8 cellular contexts compared by ENCODE assay signal in genomic region chr11:65502852-65503603, GRCh38. TPM values are rescaled to one million over a fixed set of nuclear protein-coding genes. Genes with fewer than 3 reads are reported as not detected.
DNase-seq lines count a peak whose midpoint lies in the region; ATAC-seq and TF ChIP-seq lines count a peak whose summit lies in the region.

No MANE protein-coding gene starts in this region.

- H3K27me3 ChIP-seq in adipocyte (replicated peaks; ENCODE audit: control insufficient read depth, insufficient read depth, low read length) (no peaks in the 10 kb centered on the region), transverse colon (no peaks in the 10 kb centered on the region)

- peak overlapping the region; percentile 90 for H3K4me3 ChIP-seq in adipocyte (ENCODE audit: low read length)
- peak overlapping the region; percentile 74 to 93 (median 88) for H3K4me3 ChIP-seq in transverse colon

- peaks cover 36% of the 10 kb centered on the region for H3K36me3 Mint-ChIP-seq in activated CD4-positive, alpha-beta T cell treated with anti-CD3 and anti-CD28 coated beads, Interleukin-2, amount 10 ng/mL, durations not matched to agents 24 days and 14 days (ENCODE audit: low read depth)

- H3K4me3 Mint-ChIP-seq in activated CD4-positive, alpha-beta T cell treated with anti-CD3 and anti-CD28 coated beads, Interleukin-2, amount 10 ng/mL, durations not matched to agents 24 days and 14 days = no peak overlapping the region

- DNase-seq in activated CD4-positive, alpha-beta T cell treated with anti-CD3 and anti-CD28 coated beads, Interleukin-2, amount 10 ng/mL, durations not matched to agents 24 days and 14 days = peak; percentile 71
- no peak for DNase-seq in activated CD4-positive, alpha-beta T cell treated with anti-CD3 and anti-CD28 coated beads for 4 hours
- DNase-seq in adipocyte (ENCODE audit: low read depth) (peak; percentile 65), kidney tubule cell (ENCODE audit: low spot score) (peak; percentile 67), transverse colon (no peak), SKM-1 treated with dmso at 0.1 percent for 144 hours (lab: John Stamatoyannopoulos, UW; ENCODE audit: unreplicated experiment) (no peak), NOMO-1 treated with DMSO at 0.1 percent for 48 hours (lab: John Stamatoyannopoulos, UW; ENCODE audit: unreplicated experiment) (no peak)

- peak overlapping the region; percentile 98 for H3K9ac ChIP-seq in adipocyte (ENCODE audit: low read length)

- intact Hi-C loops in activated CD4-positive, alpha-beta T cell treated with anti-CD3 and anti-CD28 coated beads, Interleukin-2, amount 10 ng/mL, durations not matched to agents 24 days and 14 days (cut with micrococcal nuclease) = no loop called here
- intact Hi-C loops in transverse colon (cut with DNase I; ENCODE audit: low total_unique reads) = no loop called here

- H3K9me3 ChIP-seq in adipocyte (ENCODE audit: control insufficient read depth, low read length) (peaks cover 11% of the 10 kb centered on the region), transverse colon (no peaks in the 10 kb centered on the region)

- no peaks in the 10 kb centered on the region for H3K27me3 Mint-ChIP-seq in activated CD4-positive, alpha-beta T cell treated with anti-CD3 and anti-CD28 coated beads, Interleukin-2, amount 10 ng/mL, durations not matched to agents 24 days and 14 days

- H3K36me3 ChIP-seq in adipocyte (ENCODE audit: control insufficient read depth, insufficient read depth, low read length, severe bottlenecking) (peaks cover 67% of the 10 kb centered on the region), transverse colon (peaks cover 0 to 60% (median 27%) of the 10 kb centered on the region in 4 donors)

- no peaks in the 10 kb centered on the region for H3K4me1 ChIP-seq in adipocyte (ENCODE audit: control insufficient read depth, insufficient read depth, low read length)
- H3K4me1 ChIP-seq in transverse colon = peaks cover 5 to 41% (median 31%) of the 10 kb centered on the region in 4 donors

- in situ Hi-C loops in transverse colon (cut with MboI; ENCODE audit: low pct_ligation_motif_present in 1 of 4, low pct_unique_long_range_greater_than_20kb in 1 of 4, low sequenced_read_pairs in 3 of 4) = loop anchor here in 2 of 4 donors (10.0 kb wide), 1 partner anchor 78 kb away; the partner anchor contains the start of gene NEAT1 (in 2 of the 2)

- H3K9me3 Mint-ChIP-seq in activated CD4-positive, alpha-beta T cell treated with anti-CD3 and anti-CD28 coated beads, Interleukin-2, amount 10 ng/mL, durations not matched to agents 24 days and 14 days = no peaks in the 10 kb centered on the region

- no peak overlapping the region for H3K27ac Mint-ChIP-seq in activated CD4-positive, alpha-beta T cell treated with anti-CD3 and anti-CD28 coated beads, Interleukin-2, amount 10 ng/mL, durations not matched to agents 24 days and 14 days

- TF ChIP-seq POLR2A in transverse colon (IDR thresholded peaks at IDR 0.05) = peak; percentile 73

- peaks cover 51% of the 10 kb centered on the region for H3K4me1 Mint-ChIP-seq in activated CD4-positive, alpha-beta T cell treated with anti-CD3 and anti-CD28 coated beads, Interleukin-2, amount 10 ng/mL, durations not matched to agents 24 days and 14 days

- TF ChIP-seq CTCF in transverse colon (IDR thresholded peaks at IDR 0.05) = no peak

- 0 to 1% methylated on average over 6 of the region's 6 CpGs for WGBS in transverse colon (ENCODE audit: low coverage in 1 of 2), 2 donors

- peak overlapping the region; percentile 98 to 100 (median 99) for H3K27ac ChIP-seq in transverse colon

- TF ChIP-seq EP300 in transverse colon (IDR thresholded peaks at IDR 0.05; ENCODE audit: low read depth) = no peak

- ATAC-seq in GM19351 (IDR thresholded peaks at IDR 0.05; ENCODE audit: unreplicated experiment) = no peak

RNA-seq across cellular contexts. Expression of gene MALAT1, which starts 4.2 kb away (rescaled TPM):
- total RNA-seq in activated CD4-positive, alpha-beta T cell treated with anti-CD3 and anti-CD28 coated beads, Interleukin-2, amount 10 ng/mL, durations not matched to agents 24 days and 14 days = 5,198 and 5,435 TPM in 2 replicates
- total RNA-seq in transverse colon = over 10,000 TPM; 17,948 to 48,028 (median 23,406) TPM

RNA-seq across cellular contexts. Expression of gene SCYL1, which starts 21.9 kb away (rescaled TPM):
- total RNA-seq in activated CD4-positive, alpha-beta T cell treated with anti-CD3 and anti-CD28 coated beads, Interleukin-2, amount 10 ng/mL, durations not matched to agents 24 days and 14 days = 94.2 and 95.8 TPM in 2 replicates
- 10 to 100 TPM; 41.0 to 78.4 (median 69.2) TPM for total RNA-seq in transverse colon

RNA-seq across cellular contexts. Expression of gene LTBP3, which starts 55.1 kb away (rescaled TPM):
- total RNA-seq in activated CD4-positive, alpha-beta T cell treated with anti-CD3 and anti-CD28 coated beads, Interleukin-2, amount 10 ng/mL, durations not matched to agents 24 days and 14 days = 94.9 and 96.9 TPM in 2 replicates
- total RNA-seq in transverse colon = 100 to 1,000 TPM in 2 of 4 donors, 10 to 100 TPM in 2; 48.7 to 467 (median 140) TPM

Comparison
In these comparisons a context has a peak if more than half of its experiments do, and no peak if none do; other contexts are left out.
1. DNase-seq: peak in activated CD4-positive, alpha-beta T cell treated with anti-CD3 and anti-CD28 coated beads, Interleukin-2, amount 10 ng/mL, durations not matched to agents 24 days and 14 days (single experiment), adipocyte (single experiment) and kidney tubule cell (single experiment); none in activated CD4-positive, alpha-beta T cell treated with anti-CD3 and anti-CD28 coated beads for 4 hours (0 of 2), transverse colon (single experiment), SKM-1 treated with dmso at 0.1 percent for 144 hours (single experiment) and NOMO-1 treated with DMSO at 0.1 percent for 48 hours (single experiment).